In genomic region chr6:169709293-169709692, GRCh38 we compare ENCODE assay signal across 20 cellular contexts. TPM values are rescaled to one million over a fixed set of nuclear protein-coding genes. Genes with fewer than 3 reads are reported as not detected.
DNase-seq lines count a peak whose midpoint lies in the region; ATAC-seq and TF ChIP-seq lines count a peak whose summit lies in the region.
"Had no signal": no experiment of that assay in that cellular context is flagged by ENCODE, and none has a peak within 500 bp of the region (broad histone marks: within the 10 kb centered on the region; RNA-seq: fewer than 3 reads in every experiment).

No MANE protein-coding gene starts in this region.

- H3K9me3 Mint-ChIP-seq in activated T-cell treated with anti-CD3 and anti-CD28 coated beads, Interleukin-2, amount 50 U/mL, for 4 hours = no peaks in the 10 kb centered on the region
- H3K9me3 Mint-ChIP-seq: nephron had no signal

- BruUV-seq in PC-9 (replicated peaks; lab: Mats Ljungman, UMichigan) = no TSS peak

- POLR2A ChIA-PET in PC-9 (lab: Charles Lee; ENCODE audit: unreplicated experiment) = no interaction called here

- DNase-seq in activated T-cell treated with anti-CD3 and anti-CD28 coated beads, Interleukin-2, amount 50 U/mL, for 4 hours = no peak
- no peak for DNase-seq in activated T-cell treated with anti-CD3 and anti-CD28 coated beads, Interleukin-2, amount 50 U/mL, for 1 hour
- DNase-seq in epithelial cell of prostate (ENCODE audit: low read depth, low spot score) = no peak
- no peak for DNase-seq in HCEC 1CT
- DNase-seq in PC-9 = no peak
- DNase-seq: DMS53; foreskin fibroblast; hypothalamus; KG1; kidney glomerular epithelial cell; mesendoderm; NCI-H1092; NCI-H526 treated with DMSO at 0.1 percent for 48 hours; stimulated activated naive CD8-positive, alpha-beta T cell treated with anti-CD3 and anti-CD28 coated beads, Interleukin-15, Interleukin-2, amounts not matched to agents 100 U/mL and 50 U/mL, for 24 hours; upper lobe of left lung had no signal

- peak; percentile 35 to 53 for ATAC-seq in activated T-cell treated with anti-CD3 and anti-CD28 coated beads, Interleukin-2, amount 50 U/mL, for 4 hours
- ATAC-seq in GM19463 (IDR thresholded peaks at IDR 0.05; ENCODE audit: unreplicated experiment) = peak; percentile 59
- peak; percentile 58 for ATAC-seq in HG03342 (IDR thresholded peaks at IDR 0.05; ENCODE audit: unreplicated experiment)
- ATAC-seq in GM21529 (IDR thresholded peaks at IDR 0.05; ENCODE audit: unreplicated experiment) = no peak
- ATAC-seq: stimulated activated naive CD8-positive, alpha-beta T cell treated with anti-CD3 and anti-CD28 coated beads, Interleukin-15, Interleukin-2, amounts not matched to agents 100 U/mL and 50 U/mL, for 24 hours had no signal

- no peak overlapping the region for H3K4me2 ChIP-seq in PC-9

- no peak overlapping the region for H3K4me3 Mint-ChIP-seq in activated T-cell treated with anti-CD3 and anti-CD28 coated beads, Interleukin-2, amount 50 U/mL, for 4 hours
- H3K4me3 Mint-ChIP-seq: nephron had no signal

- peaks cover 20% of the 10 kb centered on the region for H3K36me3 Mint-ChIP-seq in activated T-cell treated with anti-CD3 and anti-CD28 coated beads, Interleukin-2, amount 50 U/mL, for 4 hours (ENCODE audit: insufficient read depth)

- H3K4me3 ChIP-seq in PC-9 = no peak overlapping the region
- H3K4me3 ChIP-seq: upper lobe of left lung had no signal

- intact Hi-C loops in PC-9 (cut with micrococcal nuclease; ENCODE audit: unreplicated experiment) = loop anchor here (10.0 kb wide), 1 partner anchor 254 kb away; no protein-coding TSS in a partner anchor

- peak overlapping the region; percentile 15 for H3K27ac ChIP-seq in epithelial cell of prostate
- H3K27ac ChIP-seq in PC-9 = no peak overlapping the region
- H3K27ac ChIP-seq: C4-2B, upper lobe of left lung had no signal

- no peaks in the 10 kb centered on the region for H3K9me3 ChIP-seq in PC-9 (ENCODE audit: insufficient read depth, low read depth)
- H3K9me3 ChIP-seq: upper lobe of left lung had no signal

- H3K36me3 ChIP-seq in PC-9 (ENCODE audit: low read depth) = 0 out of 2 replicates have a peak, but pooled peaks cover 18% of the 10 kb centered on the region

- H3K9me2 ChIP-seq in PC-9 (ENCODE audit: insufficient read depth) = no peaks in the 10 kb centered on the region

- H2AFZ ChIP-seq in PC-9 = no peak overlapping the region

- H3K79me2 ChIP-seq in PC-9 (ENCODE audit: low read depth) = peaks cover 6% of the 10 kb centered on the region

- no peaks in the 10 kb centered on the region for H4K20me1 ChIP-seq in PC-9 (ENCODE audit: insufficient read depth)

- no peaks in the 10 kb centered on the region for H3K27me3 Mint-ChIP-seq in activated T-cell treated with anti-CD3 and anti-CD28 coated beads, Interleukin-2, amount 50 U/mL, for 4 hours (ENCODE audit: low read depth)

- peaks cover 37% of the 10 kb centered on the region for H3K4me1 Mint-ChIP-seq in activated T-cell treated with anti-CD3 and anti-CD28 coated beads, Interleukin-2, amount 50 U/mL, for 4 hours (ENCODE audit: low read depth)

- TF ChIP-seq CTCF in PC-9 (conservative IDR thresholded peaks at IDR 0.05) = no peak

- no peaks in the 10 kb centered on the region for H3K27me3 ChIP-seq in PC-9 (ENCODE audit: insufficient read depth, low read depth)
- H3K27me3 ChIP-seq: upper lobe of left lung had no signal

- peaks cover 6% of the 10 kb centered on the region for H3K4me1 ChIP-seq in PC-9 (replicated peaks; ENCODE audit: insufficient read depth)

- CTCF ChIA-PET in PC-9 (lab: Charles Lee) = no interaction called here

- H3F3A ChIP-seq in PC-9 (ENCODE audit: insufficient read depth, low read depth) = peaks cover 3% of the 10 kb centered on the region; the same call in 1 of the 2 replicates

RNA-seq across cellular contexts. Expression of gene C6orf120, which starts 7.4 kb away (rescaled TPM):
- total RNA-seq in activated T-cell treated with anti-CD3 and anti-CD28 coated beads, Interleukin-2, amount 50 U/mL, for 4 hours = 10 to 100 TPM; 31.2 to 32.0 (median 31.4) TPM
- 9.8 and 12.5 TPM in 2 replicates for total RNA-seq in PC-9 (2021)

RNA-seq across cellular contexts. Expression of gene WDR27, which starts 7.5 kb away (rescaled TPM):
- total RNA-seq in activated T-cell treated with anti-CD3 and anti-CD28 coated beads, Interleukin-2, amount 50 U/mL, for 4 hours = 10 to 100 TPM; 11.9 to 14.4 (median 13.4) TPM
- 54.2 and 66.5 TPM in 2 replicates for total RNA-seq in PC-9 (2021)

RNA-seq across cellular contexts. Expression of gene PHF10, which starts 15.0 kb away (rescaled TPM):
- total RNA-seq in activated T-cell treated with anti-CD3 and anti-CD28 coated beads, Interleukin-2, amount 50 U/mL, for 4 hours = 10 to 100 TPM; 49.6 to 58.7 (median 53.8) TPM
- 20.8 and 21.7 TPM in 2 replicates for total RNA-seq in PC-9 (2021)

RNA-seq across cellular contexts. Expression of gene DYNLT2, which starts 42.1 kb away (rescaled TPM):
- total RNA-seq in activated T-cell treated with anti-CD3 and anti-CD28 coated beads, Interleukin-2, amount 50 U/mL, for 4 hours = 1 to 10 TPM in 2 of 3 donors, under 1 TPM in 1; 0.95 to 1.7 (median 1.6) TPM
- total RNA-seq in PC-9 (2021) = 1.4 and 1.5 TPM in 2 replicates

RNA-seq across cellular contexts. Expression of gene ERMARD, which starts 42.1 kb away (rescaled TPM):
- 10 to 100 TPM; 19.2 to 26.0 (median 22.4) TPM for total RNA-seq in activated T-cell treated with anti-CD3 and anti-CD28 coated beads, Interleukin-2, amount 50 U/mL, for 4 hours
- total RNA-seq in PC-9 (2021) = 19.3 and 28.2 TPM in 2 replicates
